In the genomic region with DNA sequence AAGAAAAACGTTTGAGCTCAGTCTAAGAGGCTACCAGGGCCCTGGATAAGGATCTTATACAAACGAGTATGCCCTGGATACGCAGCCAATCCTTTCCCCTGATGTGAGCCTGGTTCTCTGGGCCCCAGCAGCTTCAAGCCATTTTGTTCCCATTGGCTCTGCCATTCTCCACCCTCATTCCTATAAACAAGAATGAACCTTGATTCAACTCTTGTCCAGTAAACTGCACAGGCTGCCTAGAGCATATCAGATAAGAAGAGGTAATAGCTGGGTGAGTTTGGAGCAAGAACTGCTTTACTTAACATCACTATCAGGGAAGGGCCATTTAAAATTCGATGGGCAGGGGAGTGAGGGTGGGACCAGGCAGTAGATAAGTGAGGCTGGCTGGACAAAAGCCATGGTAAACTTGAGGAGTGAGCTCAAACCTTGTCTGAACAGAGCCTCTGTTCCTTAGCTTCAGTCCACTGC, we compare ENCODE assay signal across 12 cellular contexts. TPM values are rescaled to one million over a fixed set of nuclear protein-coding genes. Genes with fewer than 3 reads are reported as not detected.
A peak's percentile ranks its signal among the peaks of the same experiment; 100 is the strongest.
DNase-seq lines count a peak whose midpoint lies in the region; ATAC-seq and TF ChIP-seq lines count a peak whose summit lies in the region.
"Had no signal": no experiment of that assay in that cellular context is flagged by ENCODE, and none has a peak within 500 bp of the region (broad histone marks: within the 10 kb centered on the region; RNA-seq: fewer than 3 reads in every experiment).

No MANE protein-coding gene starts in this region.

- peaks cover 57% of the 10 kb centered on the region for H3K4me1 ChIP-seq in DOHH2 (ENCODE audit: control insufficient read depth, low read length)

- peaks cover 14% of the 10 kb centered on the region for H3K36me3 ChIP-seq in DOHH2 (ENCODE audit: control insufficient read depth, low read length)

- ATAC-seq in SK-N-SH treated with all-trans-retinoic acid at 6 μM for 48 hours (peak; percentile 79), left ventricle myocardium superior (peak; percentile 52), GM19397 (IDR thresholded peaks at IDR 0.05; ENCODE audit: unreplicated experiment) (no peak), HG02623 (IDR thresholded peaks at IDR 0.05; ENCODE audit: unreplicated experiment) (no peak)
- ATAC-seq in stimulated activated effector memory CD8-positive, alpha-beta T cell treated with anti-CD3 and anti-CD28 coated beads, Interleukin-12 subunit alpha, Interleukin-12 subunit beta, amount 100 ng/mL, for 72 hours, result no peak

- H3F3A ChIP-seq in DOHH2 (ENCODE audit: control insufficient read depth, insufficient read depth), result peaks cover 38% of the 10 kb centered on the region

- H3K79me2 ChIP-seq in DOHH2 (ENCODE audit: control insufficient read depth, low read length), result peaks cover 18% of the 10 kb centered on the region

- peak overlapping the region; percentile 0; the same call in 1 of the 2 replicates for H3K4me2 ChIP-seq in DOHH2 (ENCODE audit: low read length)

- H3K9me2 ChIP-seq in DOHH2 (replicated peaks; ENCODE audit: control insufficient read depth, low read length), result no peaks in the 10 kb centered on the region

- no peaks in the 10 kb centered on the region for H3K27me3 ChIP-seq in DOHH2 (ENCODE audit: control insufficient read depth, low read length)

- TF ChIP-seq CTCF in DOHH2 (IDR thresholded peaks at IDR 0.05; ENCODE audit: low read depth, low read length, poor library complexity, severe bottlenecking), result no peak

- H3K36me3 Mint-ChIP-seq in stimulated activated effector memory CD8-positive, alpha-beta T cell treated with anti-CD3 and anti-CD28 coated beads, Interleukin-12 subunit alpha, Interleukin-12 subunit beta, amount 100 ng/mL, for 72 hours, result peaks cover 32% of the 10 kb centered on the region

- no peak overlapping the region for H3K27ac ChIP-seq in DOHH2 (ENCODE audit: low read depth, low read length)
- H3K27ac ChIP-seq: GM23248 had no signal

- H3K4me3 Mint-ChIP-seq in stimulated activated effector memory CD8-positive, alpha-beta T cell treated with anti-CD3 and anti-CD28 coated beads, Interleukin-12 subunit alpha, Interleukin-12 subunit beta, amount 100 ng/mL, for 72 hours, result no peak overlapping the region

- H3K4me3 ChIP-seq in DOHH2 (ENCODE audit: low read length), result no peak overlapping the region
- H3K4me3 ChIP-seq: GM23248 had no signal

- DNase-seq in left ventricle myocardium superior (no peak), NCI-H2171 treated with DMSO at 0.1 percent for 48 hours (lab: John Stamatoyannopoulos, UW) (no peak)
- DNase-seq in stimulated activated effector memory CD8-positive, alpha-beta T cell treated with anti-CD3 and anti-CD28 coated beads, Interleukin-12 subunit alpha, Interleukin-12 subunit beta, amount 100 ng/mL, for 72 hours (ENCODE audit: low spot score in 2 of 2), result no peak
- no peak for DNase-seq in stimulated activated CD4-positive, alpha-beta T cell treated with anti-CD3 and anti-CD28 coated beads, Interleukin-1b, Interleukin-23, amount 100 ng/mL, for 48 hours
- DNase-seq: activated CD4-positive, alpha-beta T cell treated with anti-CD3 and anti-CD28 coated beads for 4 hours; GM23248; NCI-H1436 treated with DMSO at 0.1 percent for 48 hours; RPMI8226 had no signal

- peaks cover 37% of the 10 kb centered on the region for H3K4me1 Mint-ChIP-seq in stimulated activated effector memory CD8-positive, alpha-beta T cell treated with anti-CD3 and anti-CD28 coated beads, Interleukin-12 subunit alpha, Interleukin-12 subunit beta, amount 100 ng/mL, for 72 hours

- no peaks in the 10 kb centered on the region for H3K9me3 ChIP-seq in DOHH2 (ENCODE audit: control insufficient read depth, insufficient read depth, low read length)

- intact Hi-C loops in left ventricle myocardium superior (cut with micrococcal nuclease), result no loop called here

- no peaks in the 10 kb centered on the region for H3K9me3 Mint-ChIP-seq in stimulated activated effector memory CD8-positive, alpha-beta T cell treated with anti-CD3 and anti-CD28 coated beads, Interleukin-12 subunit alpha, Interleukin-12 subunit beta, amount 100 ng/mL, for 72 hours

- H3K27ac Mint-ChIP-seq in stimulated activated effector memory CD8-positive, alpha-beta T cell treated with anti-CD3 and anti-CD28 coated beads, Interleukin-12 subunit alpha, Interleukin-12 subunit beta, amount 100 ng/mL, for 72 hours, result peak overlapping the region; percentile 59

- H4K20me1 ChIP-seq in DOHH2 (ENCODE audit: control insufficient read depth, insufficient read depth, low read depth, low read length), result no peaks in the 10 kb centered on the region

TF ChIP-seq in SK-N-SH treated with all-trans-retinoic acid at 6 μM for 48 hours, 23 proteins besides CTCF, POLR2A, EP300 and RAD21:
- TF ChIP-seq, protein P1, sequence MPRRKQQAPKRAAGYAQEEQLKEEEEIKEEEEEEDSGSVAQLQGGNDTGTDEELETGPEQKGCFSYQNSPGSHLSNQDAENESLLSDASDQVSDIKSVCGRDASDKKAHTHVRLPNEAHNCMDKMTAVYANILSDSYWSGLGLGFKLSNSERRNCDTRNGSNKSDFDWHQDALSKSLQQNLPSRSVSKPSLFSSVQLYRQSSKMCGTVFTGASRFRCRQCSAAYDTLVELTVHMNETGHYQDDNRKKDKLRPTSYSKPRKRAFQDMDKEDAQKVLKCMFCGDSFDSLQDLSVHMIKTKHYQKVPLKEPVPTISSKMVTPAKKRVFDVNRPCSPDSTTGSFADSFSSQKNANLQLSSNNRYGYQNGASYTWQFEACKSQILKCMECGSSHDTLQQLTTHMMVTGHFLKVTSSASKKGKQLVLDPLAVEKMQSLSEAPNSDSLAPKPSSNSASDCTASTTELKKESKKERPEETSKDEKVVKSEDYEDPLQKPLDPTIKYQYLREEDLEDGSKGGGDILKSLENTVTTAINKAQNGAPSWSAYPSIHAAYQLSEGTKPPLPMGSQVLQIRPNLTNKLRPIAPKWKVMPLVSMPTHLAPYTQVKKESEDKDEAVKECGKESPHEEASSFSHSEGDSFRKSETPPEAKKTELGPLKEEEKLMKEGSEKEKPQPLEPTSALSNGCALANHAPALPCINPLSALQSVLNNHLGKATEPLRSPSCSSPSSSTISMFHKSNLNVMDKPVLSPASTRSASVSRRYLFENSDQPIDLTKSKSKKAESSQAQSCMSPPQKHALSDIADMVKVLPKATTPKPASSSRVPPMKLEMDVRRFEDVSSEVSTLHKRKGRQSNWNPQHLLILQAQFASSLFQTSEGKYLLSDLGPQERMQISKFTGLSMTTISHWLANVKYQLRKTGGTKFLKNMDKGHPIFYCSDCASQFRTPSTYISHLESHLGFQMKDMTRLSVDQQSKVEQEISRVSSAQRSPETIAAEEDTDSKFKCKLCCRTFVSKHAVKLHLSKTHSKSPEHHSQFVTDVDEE (CRISPR knock-in tag; IDR thresholded peaks at IDR 0.05), result peak; percentile 65; the same call in 1 of the 2 replicates
- TF ChIP-seq ISL1 (CRISPR knock-in tag; IDR thresholded peaks at IDR 0.05), result peak; percentile 84
- TF ChIP-seq, protein P2, sequence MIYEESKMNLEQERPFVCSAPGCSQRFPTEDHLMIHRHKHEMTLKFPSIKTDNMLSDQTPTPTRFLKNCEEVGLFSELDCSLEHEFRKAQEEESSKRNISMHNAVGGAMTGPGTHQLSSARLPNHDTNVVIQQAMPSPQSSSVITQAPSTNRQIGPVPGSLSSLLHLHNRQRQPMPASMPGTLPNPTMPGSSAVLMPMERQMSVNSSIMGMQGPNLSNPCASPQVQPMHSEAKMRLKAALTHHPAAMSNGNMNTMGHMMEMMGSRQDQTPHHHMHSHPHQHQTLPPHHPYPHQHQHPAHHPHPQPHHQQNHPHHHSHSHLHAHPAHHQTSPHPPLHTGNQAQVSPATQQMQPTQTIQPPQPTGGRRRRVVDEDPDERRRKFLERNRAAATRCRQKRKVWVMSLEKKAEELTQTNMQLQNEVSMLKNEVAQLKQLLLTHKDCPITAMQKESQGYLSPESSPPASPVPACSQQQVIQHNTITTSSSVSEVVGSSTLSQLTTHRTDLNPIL (CRISPR knock-in tag; IDR thresholded peaks at IDR 0.05; ENCODE audit: low read depth), result no peak
- TF ChIP-seq ZNF565 (CRISPR knock-in tag; conservative IDR thresholded peaks at IDR 0.05; ENCODE audit: low read depth), result no peak
- TF ChIP-seq TCF4 (CRISPR knock-in tag; IDR thresholded peaks at IDR 0.05; ENCODE audit: borderline replicate concordance), result peak; percentile 75
- TF ChIP-seq, protein P3, sequence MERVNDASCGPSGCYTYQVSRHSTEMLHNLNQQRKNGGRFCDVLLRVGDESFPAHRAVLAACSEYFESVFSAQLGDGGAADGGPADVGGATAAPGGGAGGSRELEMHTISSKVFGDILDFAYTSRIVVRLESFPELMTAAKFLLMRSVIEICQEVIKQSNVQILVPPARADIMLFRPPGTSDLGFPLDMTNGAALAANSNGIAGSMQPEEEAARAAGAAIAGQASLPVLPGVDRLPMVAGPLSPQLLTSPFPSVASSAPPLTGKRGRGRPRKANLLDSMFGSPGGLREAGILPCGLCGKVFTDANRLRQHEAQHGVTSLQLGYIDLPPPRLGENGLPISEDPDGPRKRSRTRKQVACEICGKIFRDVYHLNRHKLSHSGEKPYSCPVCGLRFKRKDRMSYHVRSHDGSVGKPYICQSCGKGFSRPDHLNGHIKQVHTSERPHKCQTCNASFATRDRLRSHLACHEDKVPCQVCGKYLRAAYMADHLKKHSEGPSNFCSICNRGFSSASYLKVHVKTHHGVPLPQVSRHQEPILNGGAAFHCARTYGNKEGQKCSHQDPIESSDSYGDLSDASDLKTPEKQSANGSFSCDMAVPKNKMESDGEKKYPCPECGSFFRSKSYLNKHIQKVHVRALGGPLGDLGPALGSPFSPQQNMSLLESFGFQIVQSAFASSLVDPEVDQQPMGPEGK (CRISPR knock-in tag; IDR thresholded peaks at IDR 0.05; ENCODE audit: borderline replicate concordance), result no peak
- TF ChIP-seq, protein P4, sequence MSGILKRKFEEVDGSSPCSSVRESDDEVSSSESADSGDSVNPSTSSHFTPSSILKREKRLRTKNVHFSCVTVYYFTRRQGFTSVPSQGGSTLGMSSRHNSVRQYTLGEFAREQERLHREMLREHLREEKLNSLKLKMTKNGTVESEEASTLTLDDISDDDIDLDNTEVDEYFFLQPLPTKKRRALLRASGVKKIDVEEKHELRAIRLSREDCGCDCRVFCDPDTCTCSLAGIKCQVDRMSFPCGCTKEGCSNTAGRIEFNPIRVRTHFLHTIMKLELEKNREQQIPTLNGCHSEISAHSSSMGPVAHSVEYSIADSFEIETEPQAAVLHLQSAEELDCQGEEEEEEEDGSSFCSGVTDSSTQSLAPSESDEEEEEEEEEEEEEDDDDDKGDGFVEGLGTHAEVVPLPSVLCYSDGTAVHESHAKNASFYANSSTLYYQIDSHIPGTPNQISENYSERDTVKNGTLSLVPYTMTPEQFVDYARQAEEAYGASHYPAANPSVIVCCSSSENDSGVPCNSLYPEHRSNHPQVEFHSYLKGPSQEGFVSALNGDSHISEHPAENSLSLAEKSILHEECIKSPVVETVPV (CRISPR knock-in tag; IDR thresholded peaks at IDR 0.05), result peak; percentile 21; the same call in 1 of the 2 replicates
- TF ChIP-seq ZNF70 (CRISPR knock-in tag; IDR thresholded peaks at IDR 0.05), result peak; percentile 97
- peak; percentile 92 for TF ChIP-seq ZFP3 (CRISPR knock-in tag; IDR thresholded peaks at IDR 0.05)

RNA-seq across cellular contexts. Expression of a gene that starts 11.3 kb away (rescaled TPM):
- 41.3 TPM for total RNA-seq in left ventricle myocardium superior

RNA-seq across cellular contexts. Expression of a gene that starts 34.3 kb away (rescaled TPM):
- 9.6 TPM for total RNA-seq in left ventricle myocardium superior

Comparison
In these comparisons a context has a peak if more than half of its experiments do, and no peak if none do; other contexts are left out.
1. ATAC-seq: peak in SK-N-SH treated with all-trans-retinoic acid at 6 μM for 48 hours (single experiment) and left ventricle myocardium superior (single experiment); none in stimulated activated effector memory CD8-positive, alpha-beta T cell treated with anti-CD3 and anti-CD28 coated beads, Interleukin-12 subunit alpha, Interleukin-12 subunit beta, amount 100 ng/mL, for 72 hours (single experiment), GM19397 (single experiment) and HG02623 (single experiment).